In genomic region chr14:54567634-54568561, GRCh38 we compare ENCODE assay signal across 8 cellular contexts. TPM values are rescaled to one million over a fixed set of nuclear protein-coding genes. Genes with fewer than 3 reads are reported as not detected.
A peak's percentile ranks its signal among the peaks of the same experiment; 100 is the strongest.
DNase-seq lines count a peak whose midpoint lies in the region; ATAC-seq and TF ChIP-seq lines count a peak whose summit lies in the region.

No MANE protein-coding gene starts in this region.

- intact Hi-C loops in Right ventricle myocardium superior (cut with DNase I) = loop anchor here (5.0 kb wide), 2 partner anchors 104 to 124 kb away; no protein-coding TSS in a partner anchor

- H3K36me3 Mint-ChIP-seq in activated naive CD4-positive, alpha-beta T cell treated with anti-CD3 and anti-CD28 coated beads, Interleukin-2, amount 50 U/mL, for 72 hours = peaks cover 8 to 13% of the 10 kb centered on the region in 2 donors

- CTCF ChIA-PET in RWPE1 (lab: Yijun Ruan, JAX) = interaction anchor here (0.6 to 1.7 kb wide), 5 partner anchors 99 to 214 kb away, joined by 3 to 11 read pairs (median 4); no protein-coding TSS in a partner anchor

- no peak for TF ChIP-seq CTCF in AG09309 (IDR thresholded peaks at IDR 0.05; ENCODE audit: control insufficient read depth, insufficient read depth, low read depth, low read length, missing control alignments)
- TF ChIP-seq CTCF in GM20000 (IDR thresholded peaks at IDR 0.05; ENCODE audit: extremely low read depth, missing control alignments) = no peak
- no peak for TF ChIP-seq CTCF in RWPE1 (conservative IDR thresholded peaks at IDR 0.05; ENCODE audit: low read depth)

- peak; percentile 25 to 45 for ATAC-seq in activated naive CD4-positive, alpha-beta T cell treated with anti-CD3 and anti-CD28 coated beads, Interleukin-2, amount 50 U/mL, for 72 hours
- peak; percentile 3 for ATAC-seq in Right ventricle myocardium superior (ENCODE audit: poor library complexity)
- ATAC-seq in HG02798 (IDR thresholded peaks at IDR 0.05; ENCODE audit: poor library complexity, unreplicated experiment) = no peak
- no peak for ATAC-seq in GM21390 (IDR thresholded peaks at IDR 0.05; ENCODE audit: unreplicated experiment)

- POLR2A ChIA-PET in RWPE1 (lab: Yijun Ruan, JAX; ENCODE audit: low non-redundant PET) = no interaction called here

- DNase-seq in AG09309 (ENCODE audit: low read depth) (no peak), GM20000 (ENCODE audit: low spot score) (peak; percentile 78), RWPE1 (ENCODE audit: low spot score) (peak; percentile 30), Right ventricle myocardium superior (peak; percentile 70), nucleus accumbens (lab: John Stamatoyannopoulos, UW) (peak in 44 of 56 donors; percentile 8 to 72 (median 40))
- DNase-seq in activated naive CD4-positive, alpha-beta T cell treated with anti-CD3 and anti-CD28 coated beads, Interleukin-2, amount 50 U/mL, for 72 hours (ENCODE audit: low spot score in 2 of 2) = peak; percentile 49 to 66

- H3K9me3 Mint-ChIP-seq in activated naive CD4-positive, alpha-beta T cell treated with anti-CD3 and anti-CD28 coated beads, Interleukin-2, amount 50 U/mL, for 72 hours = peaks cover 7 to 8% of the 10 kb centered on the region in 2 donors

- H3K4me3 ChIP-seq in AG09309 (ENCODE audit: control insufficient read depth, low read depth, low read length) = peak overlapping the region; percentile 86

- H3K27ac ChIP-seq in RWPE1 = peak overlapping the region; percentile 94

- H3K27ac Mint-ChIP-seq in activated naive CD4-positive, alpha-beta T cell treated with anti-CD3 and anti-CD28 coated beads, Interleukin-2, amount 50 U/mL, for 72 hours = peak overlapping the region; percentile 84 to 96

RNA-seq across cellular contexts. Expression of gene SAMD4A, which starts 1.0 kb away (rescaled TPM):
- 1 to 10 TPM; 2.3 to 6.8 TPM for total RNA-seq in activated naive CD4-positive, alpha-beta T cell treated with anti-CD3 and anti-CD28 coated beads, Interleukin-2, amount 50 U/mL, for 72 hours
- total RNA-seq in Right ventricle myocardium superior = 149 TPM

RNA-seq across cellular contexts. Expression of gene CGRRF1, which starts 58.2 kb away (rescaled TPM):
- 10 to 100 TPM in 1 of 2 donors, 1 to 10 TPM in 1; 8.4 to 17.7 TPM for total RNA-seq in activated naive CD4-positive, alpha-beta T cell treated with anti-CD3 and anti-CD28 coated beads, Interleukin-2, amount 50 U/mL, for 72 hours
- total RNA-seq in Right ventricle myocardium superior = 15.1 TPM

Comparison
In these comparisons a context has a peak if more than half of its experiments do, and no peak if none do; other contexts are left out.
1. ATAC-seq: peak in activated naive CD4-positive, alpha-beta T cell treated with anti-CD3 and anti-CD28 coated beads, Interleukin-2, amount 50 U/mL, for 72 hours (2 of 2) and Right ventricle myocardium superior (single experiment); none in HG02798 (single experiment) and GM21390 (single experiment).
2. RNA of gene SAMD4A, which starts 1.0 kb away (total RNA-seq): 149 TPM in Right ventricle myocardium superior (single experiment); 2.3 to 6.8 TPM in activated naive CD4-positive, alpha-beta T cell treated with anti-CD3 and anti-CD28 coated beads, Interleukin-2, amount 50 U/mL, for 72 hours; every median in the first group is over 10 times any median in the second.